ENCODE assay signal across 7 cellular contexts in genomic region chr17:44558349-44559287, GRCh38. TPM values are rescaled to one million over a fixed set of nuclear protein-coding genes. Genes with fewer than 3 reads are reported as not detected.
DNase-seq lines count a peak whose midpoint lies in the region; ATAC-seq lines count a peak whose summit lies in the region.

No MANE protein-coding gene starts in this region.

- H3K36me3 Mint-ChIP-seq in activated T-helper 1 cell treated with anti-CD3 and anti-CD28 coated beads, Interleukin-12 subunit alpha, Interleukin-12 subunit beta, Interleukin-2, Interleukin-4 antibody, amounts not matched to agents 30 ng/mL and 10 ng/mL and 1 ng/mL, durations not matched to agents 14 hours and 24 hours and 36 hours (ENCODE audit: low read depth): no peaks in the 10 kb centered on the region
- H3K36me3 Mint-ChIP-seq in stimulated activated memory B cell treated with anti-CD40 and anti-IgM and Interleukin-4, amounts not matched to agents 10 μg/mL and 1 μg/mL and 100 μg/mL, for 72 hours: no peaks in the 10 kb centered on the region

- H3K4me2 ChIP-seq in GM23248 (ENCODE audit: unreplicated experiment): peak overlapping the region; percentile 77

- H3K9me2 ChIP-seq in GM23248 (ENCODE audit: insufficient read depth): no peaks in the 10 kb centered on the region

- no peak overlapping the region for H3K27ac Mint-ChIP-seq in activated T-helper 1 cell treated with anti-CD3 and anti-CD28 coated beads, Interleukin-12 subunit alpha, Interleukin-12 subunit beta, Interleukin-2, Interleukin-4 antibody, amounts not matched to agents 30 ng/mL and 10 ng/mL and 1 ng/mL, durations not matched to agents 14 hours and 24 hours and 36 hours
- H3K27ac Mint-ChIP-seq in stimulated activated memory B cell treated with anti-CD40 and anti-IgM and Interleukin-4, amounts not matched to agents 10 μg/mL and 1 μg/mL and 100 μg/mL, for 72 hours: no peak overlapping the region

- no peak for ATAC-seq in stimulated activated memory B cell treated with anti-CD40 and anti-IgM and Interleukin-4, amounts not matched to agents 10 μg/mL and 1 μg/mL and 100 μg/mL, for 72 hours

- H3K4me1 ChIP-seq in GM23248 (ENCODE audit: insufficient read depth) (peaks cover 24% of the 10 kb centered on the region), iPS-20b (ENCODE audit: insufficient read depth, low read length) (peaks cover 28% of the 10 kb centered on the region)

- H3K9ac ChIP-seq in GM23248 (no peak overlapping the region; the same call in 1 of the 2 replicates), iPS-20b (ENCODE audit: low read depth, low read length) (peak overlapping the region; percentile 82; the same call in 1 of the 2 replicates)

- DNase-seq in GM23248: no peak
- DNase-seq in activated T-helper 1 cell treated with anti-CD3 and anti-CD28 coated beads, Interleukin-12 subunit alpha, Interleukin-12 subunit beta, Interleukin-2, Interleukin-4 antibody, amounts not matched to agents 30 ng/mL and 10 ng/mL and 1 ng/mL, durations not matched to agents 14 hours and 24 hours and 36 hours (ENCODE audit: low spot score): no peak
- DNase-seq in SIG-M5 (lab: John Stamatoyannopoulos, UW): no peak
- DNase-seq in nucleus accumbens (lab: John Stamatoyannopoulos, UW): no peak
- DNase-seq in amygdala (lab: John Stamatoyannopoulos, UW): no peak

- H4K20me1 ChIP-seq in GM23248 (ENCODE audit: insufficient read depth): no peaks in the 10 kb centered on the region

- 55% methylated on average over 81 to 83 of the region's 83 CpGs for WGBS in GM23248 (ENCODE audit: low coverage in 1 of 2, low lambda C conversion rate in 2 of 2, missing lambda C conversion rate in 2 of 2), 2 experiments

- intact Hi-C loops in activated T-helper 1 cell treated with anti-CD3 and anti-CD28 coated beads, Interleukin-12 subunit alpha, Interleukin-12 subunit beta, Interleukin-2, Interleukin-4 antibody, amounts not matched to agents 30 ng/mL and 10 ng/mL and 1 ng/mL, durations not matched to agents 14 hours and 24 hours and 36 hours (cut with micrococcal nuclease): loop anchor here (5.0 to 10.0 kb wide), 2 partner anchors 99 to 654 kb away; partner anchors contain the start of genes MEIOC and MPP2

- H3K27me3 Mint-ChIP-seq in activated T-helper 1 cell treated with anti-CD3 and anti-CD28 coated beads, Interleukin-12 subunit alpha, Interleukin-12 subunit beta, Interleukin-2, Interleukin-4 antibody, amounts not matched to agents 30 ng/mL and 10 ng/mL and 1 ng/mL, durations not matched to agents 14 hours and 24 hours and 36 hours (ENCODE audit: insufficient read depth): peaks cover 78% of the 10 kb centered on the region
- H3K27me3 Mint-ChIP-seq in stimulated activated memory B cell treated with anti-CD40 and anti-IgM and Interleukin-4, amounts not matched to agents 10 μg/mL and 1 μg/mL and 100 μg/mL, for 72 hours: peaks cover 67% of the 10 kb centered on the region

- H3K9me3 Mint-ChIP-seq in activated T-helper 1 cell treated with anti-CD3 and anti-CD28 coated beads, Interleukin-12 subunit alpha, Interleukin-12 subunit beta, Interleukin-2, Interleukin-4 antibody, amounts not matched to agents 30 ng/mL and 10 ng/mL and 1 ng/mL, durations not matched to agents 14 hours and 24 hours and 36 hours: no peaks in the 10 kb centered on the region
- no peaks in the 10 kb centered on the region for H3K9me3 Mint-ChIP-seq in stimulated activated memory B cell treated with anti-CD40 and anti-IgM and Interleukin-4, amounts not matched to agents 10 μg/mL and 1 μg/mL and 100 μg/mL, for 72 hours

- in situ Hi-C loops in GM23248 (cut with MboI): no loop called here

- no peaks in the 10 kb centered on the region for H3K9me3 ChIP-seq in GM23248 (ENCODE audit: low read depth)
- H3K9me3 ChIP-seq in iPS-20b (ENCODE audit: insufficient read depth, low read depth, low read length): no peaks in the 10 kb centered on the region

- H3K27me3 ChIP-seq in GM23248 (replicated peaks; ENCODE audit: insufficient read depth) (no peaks in the 10 kb centered on the region), iPS-20b (ENCODE audit: insufficient read depth, low read length) (peaks cover 61% of the 10 kb centered on the region)

- H3K4me3 Mint-ChIP-seq in activated T-helper 1 cell treated with anti-CD3 and anti-CD28 coated beads, Interleukin-12 subunit alpha, Interleukin-12 subunit beta, Interleukin-2, Interleukin-4 antibody, amounts not matched to agents 30 ng/mL and 10 ng/mL and 1 ng/mL, durations not matched to agents 14 hours and 24 hours and 36 hours: peak overlapping the region; percentile 77
- H3K4me3 Mint-ChIP-seq in stimulated activated memory B cell treated with anti-CD40 and anti-IgM and Interleukin-4, amounts not matched to agents 10 μg/mL and 1 μg/mL and 100 μg/mL, for 72 hours: peak overlapping the region; percentile 85

- H3K4me3 ChIP-seq in GM23248: peak overlapping the region; percentile 90
- H3K4me3 ChIP-seq in iPS-20b (ENCODE audit: low read length): peak overlapping the region; percentile 87

- H3K36me3 ChIP-seq in GM23248 (ENCODE audit: low read depth) (no peaks in the 10 kb centered on the region), iPS-20b (ENCODE audit: insufficient read depth, low read depth, low read length) (no peaks in the 10 kb centered on the region)

- peaks cover 11% of the 10 kb centered on the region for H3K4me1 Mint-ChIP-seq in activated T-helper 1 cell treated with anti-CD3 and anti-CD28 coated beads, Interleukin-12 subunit alpha, Interleukin-12 subunit beta, Interleukin-2, Interleukin-4 antibody, amounts not matched to agents 30 ng/mL and 10 ng/mL and 1 ng/mL, durations not matched to agents 14 hours and 24 hours and 36 hours (ENCODE audit: low read depth)
- H3K4me1 Mint-ChIP-seq in stimulated activated memory B cell treated with anti-CD40 and anti-IgM and Interleukin-4, amounts not matched to agents 10 μg/mL and 1 μg/mL and 100 μg/mL, for 72 hours: peaks cover 35% of the 10 kb centered on the region

- peaks cover 29% of the 10 kb centered on the region for H3K79me2 ChIP-seq in GM23248 (ENCODE audit: insufficient read depth)

- no peak overlapping the region for H3K27ac ChIP-seq in GM23248
- no peak overlapping the region for H3K27ac ChIP-seq in iPS-20b (ENCODE audit: low read length)

- H2AFZ ChIP-seq in GM23248: peak overlapping the region; percentile 73

- H3F3A ChIP-seq in GM23248 (ENCODE audit: insufficient read depth): no peaks in the 10 kb centered on the region

RNA-seq across cellular contexts. Expression of gene FZD2, which starts 1.3 kb away (rescaled TPM):
- total RNA-seq in GM23248 (2014; rRNA removed; shearing (Covaris generic)): 13.4 and 21.4 TPM in 2 replicates
- polyA plus RNA-seq in GM23248 (2016; fragmentation: Nextera tagmentation; extraction: Ambion mirVana): 6.3 and 7.1 TPM in 2 replicates
- not detected in 2 replicates for total RNA-seq in activated T-helper 1 cell treated with anti-CD3 and anti-CD28 coated beads, Interleukin-12 subunit alpha, Interleukin-12 subunit beta, Interleukin-2, Interleukin-4 antibody, amounts not matched to agents 30 ng/mL and 10 ng/mL and 1 ng/mL, durations not matched to agents 14 hours and 24 hours and 36 hours

RNA-seq across cellular contexts. Expression of gene GPATCH8, which starts 55.4 kb away (rescaled TPM):
- total RNA-seq in GM23248 (2014; rRNA removed; shearing (Covaris generic)): 18.0 and 24.7 TPM in 2 replicates
- 28.4 and 29.4 TPM in 2 replicates for polyA plus RNA-seq in GM23248 (2016; fragmentation: Nextera tagmentation; extraction: Ambion mirVana)
- total RNA-seq in activated T-helper 1 cell treated with anti-CD3 and anti-CD28 coated beads, Interleukin-12 subunit alpha, Interleukin-12 subunit beta, Interleukin-2, Interleukin-4 antibody, amounts not matched to agents 30 ng/mL and 10 ng/mL and 1 ng/mL, durations not matched to agents 14 hours and 24 hours and 36 hours: 50.4 and 51.1 TPM in 2 replicates

Comparison
In these comparisons a context has a peak if more than half of its experiments do, and no peak if none do; other contexts are left out.
1. RNA of gene FZD2, which starts 1.3 kb away (total RNA-seq): 13.4 to 21.4 TPM in GM23248; not detected in activated T-helper 1 cell treated with anti-CD3 and anti-CD28 coated beads, Interleukin-12 subunit alpha, Interleukin-12 subunit beta, Interleukin-2, Interleukin-4 antibody, amounts not matched to agents 30 ng/mL and 10 ng/mL and 1 ng/mL, durations not matched to agents 14 hours and 24 hours and 36 hours; every median in the first group is over 10 times any median in the second.